8 cellular contexts compared by ENCODE assay signal in genomic region chr4:15963001-15963451, GRCh38. TPM values are rescaled to one million over a fixed set of nuclear protein-coding genes. Genes with fewer than 3 reads are reported as not detected.
DNase-seq lines count a peak whose midpoint lies in the region; TF ChIP-seq lines count a peak whose summit lies in the region.

Gene FGFBP2, minus strand, starts transcription at chr4:15963175. Its CDS starts 46 bp downstream, at chr4:15963129.

- H3K4me1 Mint-ChIP-seq in Caco-2 (ENCODE audit: low read depth, unreplicated experiment) (no peaks in the 10 kb centered on the region), endothelial cell (ENCODE audit: unreplicated experiment) (no peaks in the 10 kb centered on the region)

- 22 to 32% methylated on average over 9 of the region's 9 CpGs for WGBS in tibial nerve, 2 donors

- no peaks in the 10 kb centered on the region for H3F3A ChIP-seq in neural cell (ENCODE audit: insufficient read depth, low read length, poor library complexity, severe bottlenecking)

- TF ChIP-seq CTCF in Caco-2 (IDR thresholded peaks at IDR 0.05; ENCODE audit: insufficient read depth in 1 of 2, low read depth in 1 of 2, low read length in 1 of 2, severe bottlenecking in 1 of 2, unreplicated experiment in 1 of 2), result peak; percentile 55 to 57
- TF ChIP-seq CTCF in GM20000 (IDR thresholded peaks at IDR 0.05; ENCODE audit: extremely low read depth, missing control alignments), result peak; percentile 40
- TF ChIP-seq CTCF in endothelial cell (IDR thresholded peaks at IDR 0.05; ENCODE audit: unreplicated experiment), result no peak
- TF ChIP-seq CTCF in neural cell (IDR thresholded peaks at IDR 0.05; ENCODE audit: poor library complexity, severe bottlenecking), result peak; percentile 29
- peak in 3 of 5 experiments; percentile 33 to 46 (median 44) for TF ChIP-seq CTCF in tibial nerve (IDR thresholded peaks at IDR 0.05)

- no peak within 1 kb of the TSS for H2AFZ ChIP-seq in neural cell (ENCODE audit: low read depth, low read length)

- 0 out of 2 replicates have a peak, but pooled peaks cover 3% of the 10 kb centered on the region for H3K9me3 ChIP-seq in Caco-2
- H3K9me3 ChIP-seq in neural cell (ENCODE audit: low read length), result no peaks in the 10 kb centered on the region
- H3K9me3 ChIP-seq in tibial nerve, result no peaks in the 10 kb centered on the region

- H3K9ac ChIP-seq in neural cell (ENCODE audit: low read length), result no peak within 1 kb of the TSS

- DNase-seq in Caco-2, result peak; percentile 56 to 59
- peak; percentile 20 for DNase-seq in GM20000 (ENCODE audit: low spot score)
- peak; percentile 39 for DNase-seq in LoVo (ENCODE audit: low spot score)
- DNase-seq in activated CD4-positive, alpha-beta T cell treated with anti-CD3 and anti-CD28 coated beads, Interleukin-2, amount 50 U/mL, for 1 hour, result peak; percentile 16
- peak; percentile 64 for DNase-seq in endothelial cell (ENCODE audit: low spot score)
- peak; percentile 25 to 53 for DNase-seq in tibial nerve (ENCODE audit: low spot score in 2 of 2)
- DNase-seq in inferior parietal cortex (ENCODE audit: extremely low spot score), result no peak

- H3K4me3 Mint-ChIP-seq in Caco-2 (ENCODE audit: unreplicated experiment), result no peak within 1 kb of the TSS
- no peak within 1 kb of the TSS for H3K4me3 Mint-ChIP-seq in endothelial cell (ENCODE audit: unreplicated experiment)

- TF ChIP-seq POLR2A in tibial nerve (IDR thresholded peaks at IDR 0.05), result no peak

- H3K9me2 ChIP-seq in neural cell (ENCODE audit: insufficient read depth, low read length), result no peaks in the 10 kb centered on the region

- no peaks in the 10 kb centered on the region for H3K27me3 Mint-ChIP-seq in Caco-2 (ENCODE audit: insufficient read depth, unreplicated experiment)
- H3K27me3 Mint-ChIP-seq in endothelial cell (ENCODE audit: unreplicated experiment), result peaks cover 4% of the 10 kb centered on the region

- no peak within 1 kb of the TSS for H3K27ac Mint-ChIP-seq in Caco-2 (ENCODE audit: unreplicated experiment)
- no peak within 1 kb of the TSS for H3K27ac Mint-ChIP-seq in endothelial cell (ENCODE audit: unreplicated experiment)

- BruUV-seq in Caco-2 (replicated peaks; lab: Mats Ljungman, UMichigan), result no TSS peak

- H3K79me2 ChIP-seq in neural cell (replicated peaks; ENCODE audit: insufficient read depth, low read length), result no peaks in the 10 kb centered on the region

- no peak within 1 kb of the TSS for H3K4me2 ChIP-seq in neural cell (ENCODE audit: low read length)

- POLR2A ChIA-PET in Caco-2 (lab: Charles Lee), result no interaction called here

- H3K36me3 Mint-ChIP-seq in Caco-2 (ENCODE audit: insufficient read depth, unreplicated experiment), result peaks cover 37% of the 10 kb centered on the region
- peaks cover 5% of the 10 kb centered on the region for H3K36me3 Mint-ChIP-seq in endothelial cell (ENCODE audit: low read depth, unreplicated experiment)

- no peaks in the 10 kb centered on the region for H3K36me3 ChIP-seq in Caco-2 (ENCODE audit: control insufficient read depth, insufficient read depth, low read length)
- H3K36me3 ChIP-seq in neural cell (ENCODE audit: insufficient read depth, low read length), result no peaks in the 10 kb centered on the region
- H3K36me3 ChIP-seq in tibial nerve, result no peaks in the 10 kb centered on the region

- H3K9me3 Mint-ChIP-seq in Caco-2 (ENCODE audit: unreplicated experiment), result peaks cover 15% of the 10 kb centered on the region
- H3K9me3 Mint-ChIP-seq in endothelial cell (ENCODE audit: unreplicated experiment), result no peaks in the 10 kb centered on the region

- no peaks in the 10 kb centered on the region for H3K4me1 ChIP-seq in Caco-2
- H3K4me1 ChIP-seq in tibial nerve, result peaks cover 0 to 22% (median 3%) of the 10 kb centered on the region in 4 donors

- H3K4me3 ChIP-seq in Caco-2 (ENCODE audit: low read depth, low read length) (no peak within 1 kb of the TSS), neural cell (ENCODE audit: low read length) (no peak within 1 kb of the TSS), tibial nerve (peak within 1 kb of the TSS in 3 of 4 donors; percentile 11 to 32 (median 22))

- no peaks in the 10 kb centered on the region for H4K20me1 ChIP-seq in neural cell (ENCODE audit: insufficient read depth)

- TF ChIP-seq EP300 in neural cell (conservative IDR thresholded peaks at IDR 0.05; ENCODE audit: poor library complexity, severe bottlenecking), result no peak
- TF ChIP-seq EP300 in tibial nerve (IDR thresholded peaks at IDR 0.05), result peak in 1 of 2 donors; percentile 11

- intact Hi-C loops in Caco-2 (cut with micrococcal nuclease; ENCODE audit: unreplicated experiment), result loop anchor here (1.0 kb wide), 2 partner anchors 38 to 301 kb away; no protein-coding TSS in a partner anchor

- H3K27me3 ChIP-seq in Caco-2 (replicated peaks; ENCODE audit: control insufficient read depth, insufficient read depth, low read length) (no peaks in the 10 kb centered on the region), neural cell (ENCODE audit: insufficient read depth, low read depth, low read length) (no peaks in the 10 kb centered on the region), tibial nerve (no peaks in the 10 kb centered on the region)

- peak; percentile 15 for TF ChIP-seq RAD21 in neural cell (conservative IDR thresholded peaks at IDR 0.05)

- H3K27ac ChIP-seq in neural cell (ENCODE audit: low read length) (no peak within 1 kb of the TSS), tibial nerve (peak within 1 kb of the TSS in 3 of 4 donors; percentile 48 to 66 (median 57))

- CTCF ChIA-PET in Caco-2 (lab: Charles Lee), result interaction anchor here (1.0 to 1.8 kb wide), 3 partner anchors 144 to 302 kb away, joined by 3 to 9 read pairs (median 8); no protein-coding TSS in a partner anchor

TF ChIP-seq in neural cell, 6 proteins besides CTCF, POLR2A, EP300 and RAD21:
- TF ChIP-seq REST (IDR thresholded peaks at IDR 0.05; ENCODE audit: borderline replicate concordance) (no peak), EZH2 (IDR thresholded peaks at IDR 0.05; ENCODE audit: borderline replicate concordance, insufficient read depth, low read length, poor library complexity, severe bottlenecking) (no peak), MXI1 (conservative IDR thresholded peaks at IDR 0.05; ENCODE audit: poor library complexity, severe bottlenecking) (no peak), POLR2AphosphoS5 (IDR thresholded peaks at IDR 0.05) (no peak), SMC3 (conservative IDR thresholded peaks at IDR 0.05; ENCODE audit: poor library complexity) (peak; percentile 25), TAF1 (IDR thresholded peaks at IDR 0.05; ENCODE audit: low read depth) (no peak)

RNA-seq across cellular contexts. Expression of gene FGFBP2, which starts in this region (rescaled TPM):
- 0.25 TPM in 1 of 2 replicates, not detected in the other for total RNA-seq in Caco-2 (2022)
- total RNA-seq in endothelial cell (ENCODE audit: unreplicated experiment), result not detected
- polyA plus RNA-seq in neural cell, result not detected in 2 replicates
- polyA minus RNA-seq in neural cell, result not detected in 2 replicates
- 100 to 1,000 TPM in 3 of 4 donors, 10 to 100 TPM in 1; 33.0 to 337 (median 145) TPM for total RNA-seq in tibial nerve

Comparison
In these comparisons a context has a peak if more than half of its experiments do, and no peak if none do; other contexts are left out.
1. RNA of gene FGFBP2 (total RNA-seq): 33.0 to 337 TPM in tibial nerve; 0.25 TPM in Caco-2 and not detected in endothelial cell (single experiment); every median in the first group is over 10 times any median in the second.
2. Peak in DNase-seq in Caco-2; RNA of the gene not detected or under 1 TPM.
3. Peak in DNase-seq in endothelial cell; RNA of the gene not detected or under 1 TPM.
4. H3K4me3 ChIP-seq: peak in tibial nerve (3 of 4); none in Caco-2 (single experiment) and neural cell (single experiment).